Comparison of ENCODE assay signal across 22 cellular contexts in the genomic region with DNA sequence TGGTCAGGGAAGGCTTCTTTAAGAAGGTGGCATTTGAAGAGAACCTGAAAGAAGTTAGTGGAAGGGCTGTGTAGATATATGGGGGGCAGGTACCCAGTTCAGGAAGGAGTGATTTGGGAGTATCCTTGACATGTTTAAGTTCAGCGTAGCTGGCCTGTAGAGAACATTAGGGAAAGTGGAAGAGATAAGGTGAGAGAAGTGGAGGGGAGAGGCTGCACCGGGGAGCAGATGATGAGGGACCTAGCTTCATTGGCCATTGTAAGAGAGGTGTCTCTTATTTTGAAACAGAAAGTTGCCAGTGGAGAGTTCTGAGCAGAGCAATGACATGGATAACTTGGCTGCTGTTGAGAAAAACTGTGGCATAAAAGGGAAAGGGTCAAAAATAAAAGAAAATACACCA. TPM values are rescaled to one million over a fixed set of nuclear protein-coding genes. Genes with fewer than 3 reads are reported as not detected.
DNase-seq lines count a peak whose midpoint lies in the region; ATAC-seq, FAIRE-seq and TF ChIP-seq lines count a peak whose summit lies in the region.
"Had no signal": no experiment of that assay in that cellular context is flagged by ENCODE, and none has a peak within 500 bp of the region (broad histone marks: within the 10 kb centered on the region; RNA-seq: fewer than 3 reads in every experiment).

No MANE protein-coding gene starts in this region.

- no peak overlapping the region for H3K18ac ChIP-seq in H1 (ENCODE audit: extremely low read depth, low read length)
- no peak overlapping the region for H3K18ac ChIP-seq in trophoblast cell (ENCODE audit: low read length)

- H3K36me3 ChIP-seq in Loucy (ENCODE audit: insufficient read depth, low read length) = no peaks in the 10 kb centered on the region
- H3K36me3 ChIP-seq in H1 (ENCODE audit: control insufficient read depth in 2 of 4, insufficient read depth in 4 of 4, low read length in 3 of 4) = no peaks in the 10 kb centered on the region
- no peaks in the 10 kb centered on the region for H3K36me3 ChIP-seq in trophoblast cell (ENCODE audit: control insufficient read depth in 1 of 2, insufficient read depth in 2 of 2, low read length in 2 of 2)
- H3K36me3 ChIP-seq in adrenal gland (replicated peaks in 1 of 2) = no peaks in the 10 kb centered on the region
- H3K36me3 ChIP-seq: BLaER1 had no signal

- no peak overlapping the region for H2BK12ac ChIP-seq in H1 (ENCODE audit: low read depth, low read length)
- peak overlapping the region; percentile 42 for H2BK12ac ChIP-seq in trophoblast cell (ENCODE audit: low read length)

- H3K23ac ChIP-seq in H1 (ENCODE audit: insufficient read length) (no peak overlapping the region), trophoblast cell (ENCODE audit: low read length) (no peak overlapping the region)

- H3K9ac ChIP-seq in Loucy (ENCODE audit: low read depth, low read length, poor library complexity, severe bottlenecking) (no peak overlapping the region), H1 (replicated peaks in 1 of 4; ENCODE audit: extremely low read depth in 1 of 4, low read depth in 3 of 4, low read length in 3 of 4) (no peak overlapping the region), trophoblast cell (ENCODE audit: low read length) (no peak overlapping the region)
- H3K9ac ChIP-seq: BLaER1 had no signal

- no peak overlapping the region for H4K8ac ChIP-seq in H1 (ENCODE audit: extremely low read depth, insufficient read depth, low read length)
- no peak overlapping the region for H4K8ac ChIP-seq in trophoblast cell (ENCODE audit: low read depth, low read length)

- ATAC-seq in stimulated activated memory B cell treated with anti-CD40 and anti-IgM and Interleukin-4, amounts not matched to agents 10 μg/mL and 1 μg/mL and 100 μg/mL, for 72 hours = no peak
- ATAC-seq: GM12878, GM23338, HCT116 had no signal

- H3K27me3 Mint-ChIP-seq in stimulated activated memory B cell treated with anti-CD40 and anti-IgM and Interleukin-4, amounts not matched to agents 10 μg/mL and 1 μg/mL and 100 μg/mL, for 72 hours = no peaks in the 10 kb centered on the region
- H3K27me3 Mint-ChIP-seq: CD4-positive, alpha-beta memory T cell had no signal

- H3K23me2 ChIP-seq in H1 (ENCODE audit: low read depth, low read length) = no peaks in the 10 kb centered on the region

- H3K79me2 ChIP-seq in Loucy (ENCODE audit: insufficient read depth, low read length) (no peaks in the 10 kb centered on the region), H1 (ENCODE audit: control insufficient read depth in 1 of 2, insufficient read depth in 2 of 2, low read length in 2 of 2) (no peaks in the 10 kb centered on the region), trophoblast cell (ENCODE audit: control insufficient read depth, insufficient read depth, low read length, poor library complexity) (no peaks in the 10 kb centered on the region)

- H3K79me1 ChIP-seq in H1 (ENCODE audit: low read depth, low read length) (no peaks in the 10 kb centered on the region), trophoblast cell (ENCODE audit: low read length) (peaks cover 10% of the 10 kb centered on the region)

- H3K4me2 ChIP-seq in Loucy (ENCODE audit: low read depth, low read length, poor library complexity, severe bottlenecking) (no peak overlapping the region), H1 (ENCODE audit: insufficient read depth in 1 of 2, low read depth in 2 of 2, low read length in 2 of 2) (no peak overlapping the region), trophoblast cell (ENCODE audit: low read length) (no peak overlapping the region)
- H3K4me2 ChIP-seq: BLaER1, GM23338 had no signal

- H3K9me3 Mint-ChIP-seq in stimulated activated memory B cell treated with anti-CD40 and anti-IgM and Interleukin-4, amounts not matched to agents 10 μg/mL and 1 μg/mL and 100 μg/mL, for 72 hours = peaks cover 9% of the 10 kb centered on the region
- H3K9me3 Mint-ChIP-seq: GM23338 had no signal

- H2AFZ ChIP-seq in Loucy (ENCODE audit: low read length) = peak overlapping the region; percentile 23; the same call in 1 of the 2 replicates
- H2AFZ ChIP-seq in H1 (ENCODE audit: low read length) = peak overlapping the region; percentile 26; the same call in 1 of the 2 replicates
- no peak overlapping the region for H2AFZ ChIP-seq in trophoblast cell (ENCODE audit: insufficient read depth, low read length, poor library complexity)
- H2AFZ ChIP-seq: GM23338 had no signal

- FAIRE-seq in H1 (lab: Jason Lieb, UNC) = no peak
- FAIRE-seq: GM12878, HTR-8/SVneo had no signal

- no peak overlapping the region for H3K27ac Mint-ChIP-seq in stimulated activated memory B cell treated with anti-CD40 and anti-IgM and Interleukin-4, amounts not matched to agents 10 μg/mL and 1 μg/mL and 100 μg/mL, for 72 hours
- H3K27ac Mint-ChIP-seq: GM23338 had no signal

- H3K4me3 Mint-ChIP-seq in stimulated activated memory B cell treated with anti-CD40 and anti-IgM and Interleukin-4, amounts not matched to agents 10 μg/mL and 1 μg/mL and 100 μg/mL, for 72 hours = no peak overlapping the region
- H3K4me3 Mint-ChIP-seq: CD14-positive monocyte; CD4-positive, alpha-beta memory T cell; GM23338 had no signal

- H4K5ac ChIP-seq in H1 (ENCODE audit: insufficient read length, low read depth, low read length) = no peak overlapping the region

- no peak overlapping the region for H2AK5ac ChIP-seq in H1 (ENCODE audit: low read depth, low read length)
- no peak overlapping the region for H2AK5ac ChIP-seq in trophoblast cell (ENCODE audit: low read length)

- H3K9me3 ChIP-seq in Loucy (ENCODE audit: insufficient read depth, low read depth, low read length) (no peaks in the 10 kb centered on the region), H1 (ENCODE audit: insufficient read depth in 2 of 2, low read depth in 1 of 2, low read length in 1 of 2) (no peaks in the 10 kb centered on the region), trophoblast cell (ENCODE audit: insufficient read depth, low read depth, low read length) (no peaks in the 10 kb centered on the region), adrenal gland (replicated peaks in 1 of 3) (no peaks in the 10 kb centered on the region)
- H3K9me3 ChIP-seq: BLaER1 had no signal

- intact Hi-C loops in adrenal gland (cut with DNase I) = no loop called here

- no peak for TF ChIP-seq CTCF in Loucy (conservative IDR thresholded peaks at IDR 0.05; ENCODE audit: low read length)
- no peak for TF ChIP-seq CTCF in H1 (IDR thresholded peaks at IDR 0.05; ENCODE audit: control extremely low read depth in 1 of 3, insufficient read depth in 1 of 3, low read depth in 1 of 3, low read length in 3 of 3)
- no peak for TF ChIP-seq CTCF in adrenal gland (IDR thresholded peaks at IDR 0.05)

- peak; percentile 6 for DNase-seq in OCI-M1 (lab: John Stamatoyannopoulos, UW)
- no peak for DNase-seq in H1 (ENCODE audit: low read depth in 1 of 2, low spot score in 2 of 2)
- no peak for DNase-seq in trophoblast cell
- no peak for DNase-seq in adrenal gland
- DNase-seq in OCI-M2 (lab: John Stamatoyannopoulos, UW; ENCODE audit: unreplicated experiment) = no peak
- no peak for DNase-seq in DMS79 treated with DMSO at 0.1 percent for 48 hours (lab: John Stamatoyannopoulos, UW)
- DNase-seq: 8988T; Calu3; CD4-positive, alpha-beta memory T cell; DND-41; EL; H7; IMR-90 had no signal

- WGBS in H1 (ENCODE audit: extremely low coverage in 1 of 2, insufficient coverage in 1 of 2, insufficient read length in 1 of 2, insufficient replicate concordance in 2 of 2, low coverage in 1 of 2, low lambda C conversion rate in 2 of 2, missing lambda C conversion rate in 1 of 2), 2 experiments = 94% methylated on average over 2 of the region's 2 CpGs; no CpG with 5 or more reads in 1 of the 2 experiments
- WGBS in trophoblast cell (ENCODE audit: extremely low coverage, insufficient coverage, insufficient read length) = no CpG with 5 or more reads among the region's 2 CpGs
- WGBS in adrenal gland, 4 donors = 84 to 92% (median 88%) methylated on average over 2 of the region's 2 CpGs

- no peak overlapping the region for H3K27ac ChIP-seq in H1 (ENCODE audit: low read depth, low read length)
- no peak overlapping the region for H3K27ac ChIP-seq in trophoblast cell (ENCODE audit: low read depth, low read length)
- H3K27ac ChIP-seq in adrenal gland = no peak overlapping the region
- H3K27ac ChIP-seq: BLaER1 had no signal

- H4K91ac ChIP-seq in H1 (replicated peaks; ENCODE audit: insufficient read length, low read length) (no peak overlapping the region), trophoblast cell (ENCODE audit: low read depth, low read length) (peak overlapping the region; percentile 69)

- no peak overlapping the region for H2BK20ac ChIP-seq in H1 (ENCODE audit: low read length)

- no peak overlapping the region for H2BK5ac ChIP-seq in H1 (ENCODE audit: low read depth, low read length)
- no peak overlapping the region for H2BK5ac ChIP-seq in trophoblast cell (ENCODE audit: low read depth, low read length, poor library complexity)

- H2BK15ac ChIP-seq in H1 (ENCODE audit: low read length) = no peak overlapping the region

- H3K4me1 Mint-ChIP-seq in stimulated activated memory B cell treated with anti-CD40 and anti-IgM and Interleukin-4, amounts not matched to agents 10 μg/mL and 1 μg/mL and 100 μg/mL, for 72 hours = no peaks in the 10 kb centered on the region
- H3K4me1 Mint-ChIP-seq: CD4-positive, alpha-beta memory T cell had no signal

- no peaks in the 10 kb centered on the region for H3K27me3 ChIP-seq in Loucy (ENCODE audit: insufficient read depth, low read length, poor library complexity, severe bottlenecking)
- H3K27me3 ChIP-seq in H1 (replicated peaks in 1 of 4; ENCODE audit: control insufficient read depth in 3 of 4, extremely low read depth in 1 of 4, insufficient read depth in 3 of 4, low read length in 3 of 4) = no peaks in the 10 kb centered on the region
- no peaks in the 10 kb centered on the region for H3K27me3 ChIP-seq in trophoblast cell (ENCODE audit: insufficient read depth, low read length)
- H3K27me3 ChIP-seq in adrenal gland = no peaks in the 10 kb centered on the region
- H3K27me3 ChIP-seq: BLaER1 had no signal

- TF ChIP-seq RAD21 in H1 (IDR thresholded peaks at IDR 0.05 in 1 of 2, conservative IDR thresholded peaks at IDR 0.05 in 1 of 2; ENCODE audit: low read depth in 2 of 2, low read length in 2 of 2) = no peak

- H3K4me1 ChIP-seq in Loucy (ENCODE audit: insufficient read depth, low read length, poor library complexity, severe bottlenecking) (no peaks in the 10 kb centered on the region), H1 (replicated peaks in 1 of 4; ENCODE audit: control insufficient read depth in 3 of 4, insufficient read depth in 4 of 4, low read length in 3 of 4) (no peaks in the 10 kb centered on the region; a peak in 1 of 7 replicates), trophoblast cell (ENCODE audit: control insufficient read depth in 1 of 2, insufficient read depth in 2 of 2, low read length in 2 of 2) (peaks cover 2 to 6% of the 10 kb centered on the region in 2 experiments), adrenal gland (replicated peaks in 1 of 2) (no peaks in the 10 kb centered on the region)
- H3K4me1 ChIP-seq: BLaER1 had no signal

- H3K14ac ChIP-seq in H1 (ENCODE audit: insufficient read length) = no peak overlapping the region
- no peak overlapping the region for H3K14ac ChIP-seq in trophoblast cell (ENCODE audit: low read length)

- no peak overlapping the region for H3K4me3 ChIP-seq in Loucy (ENCODE audit: low read length, poor library complexity, severe bottlenecking)
- H3K4me3 ChIP-seq in H1 (ENCODE audit: extremely low read depth in 1 of 4, insufficient read depth in 2 of 4, low read depth in 3 of 4, low read length in 4 of 4) = no peak overlapping the region
- H3K4me3 ChIP-seq in trophoblast cell (ENCODE audit: low read depth, low read length) = no peak overlapping the region
- H3K4me3 ChIP-seq in adrenal gland = no peak overlapping the region
- H3K4me3 ChIP-seq: BLaER1, GM12878, GM23338 had no signal

- no peak overlapping the region for H3K56ac ChIP-seq in H1 (replicated peaks; ENCODE audit: insufficient read length, low read depth, low read length)

- TF ChIP-seq EP300 in H1 (IDR thresholded peaks at IDR 0.05; ENCODE audit: borderline replicate concordance in 1 of 2, low read depth in 2 of 2, low read length in 2 of 2) = no peak

- no peak overlapping the region for H3K4ac ChIP-seq in H1 (replicated peaks; ENCODE audit: insufficient read length, low read depth, low read length)
- no peak overlapping the region for H3K4ac ChIP-seq in trophoblast cell (ENCODE audit: low read depth, low read length)

- no peak overlapping the region for H4K12ac ChIP-seq in trophoblast cell (ENCODE audit: low read depth, low read length)

- no peaks in the 10 kb centered on the region for H3K36me3 Mint-ChIP-seq in stimulated activated memory B cell treated with anti-CD40 and anti-IgM and Interleukin-4, amounts not matched to agents 10 μg/mL and 1 μg/mL and 100 μg/mL, for 72 hours
- H3K36me3 Mint-ChIP-seq: CD14-positive monocyte; CD4-positive, alpha-beta memory T cell had no signal

- H4K20me1 ChIP-seq in Loucy (ENCODE audit: insufficient read depth, low read length, poor library complexity, severe bottlenecking) (no peaks in the 10 kb centered on the region), H1 (replicated peaks in 1 of 2; ENCODE audit: control insufficient read depth in 1 of 2, insufficient read depth in 2 of 2, low read length in 2 of 2) (no peaks in the 10 kb centered on the region)
- H4K20me1 ChIP-seq: BLaER1 had no signal

- H3K9me2 ChIP-seq in Loucy (replicated peaks; ENCODE audit: low read depth, low read length) = no peaks in the 10 kb centered on the region

- CTCF ChIA-PET in H1 (lab: Charles Lee; ENCODE audit: partially characterized antibody) = no interaction called here

- POLR2A ChIA-PET in H1 (lab: Charles Lee; ENCODE audit: partially characterized antibody) = no interaction called here

- H3F3A ChIP-seq in Loucy (ENCODE audit: low read depth) = no peaks in the 10 kb centered on the region; the same call in 1 of the 2 replicates

- no peak for TF ChIP-seq POLR2A in H1 (IDR thresholded peaks at IDR 0.05; ENCODE audit: control extremely low read depth in 1 of 2, low read depth in 2 of 2, low read length in 2 of 2)
- TF ChIP-seq POLR2A in adrenal gland (IDR thresholded peaks at IDR 0.05) = no peak

- H2BK120ac ChIP-seq in H1 (replicated peaks; ENCODE audit: low read depth, low read length) (no peak overlapping the region), trophoblast cell (ENCODE audit: insufficient read depth, low read length, poor library complexity) (no peak overlapping the region)

RNA-seq across cellular contexts. Expression of gene MME, which starts 44.6 kb away (rescaled TPM):
- 36.0 and 39.6 TPM in 2 replicates for total RNA-seq in H1 (2021; fragmentation: NEBNext Ultra II Directional; extraction: Animal tissue kit (Norgen Biotek cat#: 25700))
- polyA plus RNA-seq in H1 (2011; rRNA removed) (5.0 and 5.4 TPM in 2 replicates), adrenal gland (1 to 10 TPM in 1 of 3 donors, under 1 TPM in 2; 0.31 to 5.0 (median 0.88) TPM)
- 5.7 TPM for polyA plus RNA-seq in H1 (2011; cell fraction: cytosol; rRNA removed)
- 20.5 TPM for polyA plus RNA-seq in H1 (2011; cell fraction: nucleus; rRNA removed)
- 13.4 to 20.7 TPM (median 19.0 TPM) in 4 replicates for polyA plus RNA-seq in H1 (2012, experiment 1 of 2)
- 0.72 TPM for polyA plus RNA-seq in H1 (2012, experiment 2 of 2)
- polyA plus RNA-seq in H1 (2013, experiment 1 of 2) = 32.4 TPM
- polyA plus RNA-seq in H1 (2013, experiment 2 of 2) = 32.4 TPM
- polyA minus RNA-seq in H1 (2011; rRNA and poly(A)+ RNA removed) = 45.3 and 47.7 TPM in 2 replicates
- polyA minus RNA-seq in H1 (2011; cell fraction: cytosol; rRNA and poly(A)+ RNA removed) = 13.1 TPM
- 36.8 TPM for polyA minus RNA-seq in H1 (2011; cell fraction: nucleus; rRNA and poly(A)+ RNA removed)
- polyA plus RNA-seq in trophoblast cell (2013) = 50.0 and 50.8 TPM in 2 replicates
- total RNA-seq in adrenal gland = 1 to 10 TPM in 5 of 8 donors, under 1 TPM in 3; 0.28 to 2.2 (median 1.5) TPM
- total RNA-seq: A673 had no signal

Comparison
In these comparisons a context has a peak if more than half of its experiments do, and no peak if none do; other contexts are left out.
1. RNA of gene MME, which starts 44.6 kb away (total RNA-seq): 36.0 to 39.6 TPM in H1; 0.28 to 2.2 TPM in adrenal gland; every median in the first group is over 10 times any median in the second.